20 cellular contexts compared by ENCODE assay signal in the genomic region with DNA sequence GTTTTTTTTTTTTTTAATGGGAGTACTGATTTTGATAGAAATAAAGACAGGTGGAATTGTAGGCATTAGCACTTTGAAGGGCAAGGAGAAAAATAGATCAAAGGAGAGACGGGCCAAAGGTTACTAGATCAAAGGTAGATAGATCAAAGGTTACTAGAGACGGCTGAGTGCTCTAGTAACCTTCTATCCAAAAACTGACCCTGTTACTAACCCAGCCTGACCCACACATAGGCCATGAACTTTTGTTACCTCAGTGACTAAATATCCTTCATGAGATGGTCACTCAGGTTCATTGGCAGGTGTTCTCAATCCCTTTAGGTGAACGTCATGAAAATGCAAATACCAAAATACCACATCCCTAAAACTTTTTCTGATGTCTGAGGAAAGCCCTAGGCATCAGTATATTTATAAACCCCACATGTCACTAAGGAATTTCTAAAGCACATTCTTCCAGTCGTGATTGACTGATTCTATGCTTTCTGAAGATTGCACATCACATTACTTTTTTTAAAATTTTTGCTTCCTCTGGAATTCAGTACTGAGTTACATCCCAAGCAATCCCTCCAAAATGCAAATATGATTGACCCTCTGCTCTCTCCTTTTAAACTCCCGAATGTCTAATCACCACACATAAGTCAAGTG.
"Had no signal": no experiment of that assay in that cellular context is flagged by ENCODE, and none has a peak within 500 bp of the region (broad histone marks: within the 10 kb centered on the region; RNA-seq: fewer than 3 reads in every experiment).

No MANE protein-coding gene starts in this region.

- H3K4me3 ChIP-seq: adrenal gland, coronary artery, gastroesophageal sphincter, left lung, mucosa of descending colon, sigmoid colon, suprapubic skin, tibial nerve had no signal

- H3K36me3 ChIP-seq: adrenal gland, brain microvascular endothelial cell, gastroesophageal sphincter, left lung, sigmoid colon, suprapubic skin, tibial nerve had no signal

- H3K4me1 ChIP-seq: adrenal gland, gastroesophageal sphincter, left lung, sigmoid colon, suprapubic skin, tibial nerve had no signal

- H3K27ac ChIP-seq: adrenal gland, brain microvascular endothelial cell, coronary artery, gastroesophageal sphincter, left lung, sigmoid colon, suprapubic skin, tibial nerve had no signal

- H3K9me3 ChIP-seq: adrenal gland, gastroesophageal sphincter, left lung, mucosa of descending colon, sigmoid colon, suprapubic skin, tibial nerve had no signal

- DNase-seq: activated CD4-positive, alpha-beta T cell treated with anti-CD3 and anti-CD28 coated beads for 48 hours; activated CD4-positive, alpha-beta T cell treated with anti-CD3 and anti-CD28 coated beads, Interleukin-2, amount 50 U/mL, for 48 hours; activated CD8-positive, alpha-beta memory T cell treated with anti-CD3 and anti-CD28 coated beads for 24 hours; activated effector memory CD4-positive, alpha-beta T cell treated with Interleukin-2 at 50 U/mL for 16 hours; activated naive CD4-positive, alpha-beta T cell treated with Interleukin-2 at 50 U/mL for 16 hours; aorta; left lung; stimulated activated CD4-positive, alpha-beta T cell treated with anti-CD3 and anti-CD28 coated beads, Interleukin-15, amount 100 ng/mL, for 24 hours; stimulated activated CD4-positive, alpha-beta T cell treated with anti-CD3 and anti-CD28 coated beads, Interleukin-2, amount 100 ng/mL, for 24 hours; stimulated activated naive B cell treated with anti-CD40 and anti-IgM and Interleukin-4, amounts not matched to agents 10 μg/mL and 1 μg/mL and 100 μg/mL, for 72 hours; T-helper 1 cell had no signal

- ATAC-seq: gastroesophageal sphincter; natural killer cell treated with Interleukin-12 subunit alpha and Interleukin-12 subunit beta and Interleukin-15 and Interleukin-18, amount 100 ng/mL, for 72 hours had no signal

- H3K27me3 ChIP-seq: adrenal gland, brain microvascular endothelial cell, left lung, sigmoid colon, suprapubic skin, tibial nerve had no signal
